Comparison of ENCODE assay signal across 9 cellular contexts in genomic region chr2:182642328-182642727, GRCh38.
DNase-seq lines count a peak whose midpoint lies in the region; ATAC-seq and TF ChIP-seq lines count a peak whose summit lies in the region.
"Had no signal": no experiment of that assay in that cellular context is flagged by ENCODE, and none has a peak within 500 bp of the region (broad histone marks: within the 10 kb centered on the region; RNA-seq: fewer than 3 reads in every experiment).

No MANE protein-coding gene starts in this region.

- no peaks in the 10 kb centered on the region for H3K36me3 ChIP-seq in vagina

- H3K27me3 Mint-ChIP-seq in WTC11 (ENCODE audit: low read depth) = no peaks in the 10 kb centered on the region

- ATAC-seq in WTC11 (peak; percentile 98), sciatic nerve (peak; percentile 65)

- H3K27me3 ChIP-seq in vagina = no peaks in the 10 kb centered on the region

- POLR2A ChIA-PET in WTC11 (lab: Charles Lee) = no interaction called here

- no peak overlapping the region for H3K4me3 ChIP-seq in vagina

- no peaks in the 10 kb centered on the region for H3K36me3 Mint-ChIP-seq in WTC11
- H3K36me3 Mint-ChIP-seq: CD4-positive, CD25-positive, alpha-beta regulatory T cell had no signal

- no peak overlapping the region for H3K4me3 Mint-ChIP-seq in WTC11
- H3K4me3 Mint-ChIP-seq: CD4-positive, CD25-positive, alpha-beta regulatory T cell had no signal

- H3K27ac Mint-ChIP-seq in WTC11 = no peak overlapping the region
- H3K27ac Mint-ChIP-seq: CD4-positive, CD25-positive, alpha-beta regulatory T cell had no signal

- no peak for TF ChIP-seq POLR2A in vagina (IDR thresholded peaks at IDR 0.05)

- intact Hi-C loops in sciatic nerve (cut with DNase I) (no loop called here), vagina (cut with DNase I) (no loop called here)

- H3K4me1 ChIP-seq in vagina = no peaks in the 10 kb centered on the region

- DNase-seq in SIG-M5 treated with dmso at 0.1 percent for 504 hours (lab: John Stamatoyannopoulos, UW; ENCODE audit: unreplicated experiment) (peak; percentile 60), SIG-M5 (lab: John Stamatoyannopoulos, UW) (no peak), H4 (ENCODE audit: low spot score) (peak; percentile 44), HuH-7 (ENCODE audit: low spot score) (peak; percentile 26), WTC11 (ENCODE audit: low spot score) (peak; percentile 49), fibroblast of the conjunctiva (ENCODE audit: low read depth) (peak; percentile 13), sciatic nerve (ENCODE audit: low spot score) (peak; percentile 63), vagina (ENCODE audit: extremely low spot score in 2 of 2) (no peak)

- TF ChIP-seq CTCF in WTC11 (IDR thresholded peaks at IDR 0.05) = no peak
- TF ChIP-seq CTCF in vagina (IDR thresholded peaks at IDR 0.05) = no peak

- H3K4me1 Mint-ChIP-seq in WTC11 = peaks cover 13% of the 10 kb centered on the region
- H3K4me1 Mint-ChIP-seq: CD4-positive, CD25-positive, alpha-beta regulatory T cell had no signal

- no peaks in the 10 kb centered on the region for H3K9me3 ChIP-seq in vagina

- no peak overlapping the region for H3K27ac ChIP-seq in vagina

- CTCF ChIA-PET in WTC11 (lab: Charles Lee) = no interaction called here

- peaks cover 4% of the 10 kb centered on the region; the same call in 1 of the 2 replicates for H3K9me3 Mint-ChIP-seq in WTC11
- H3K9me3 Mint-ChIP-seq: CD4-positive, CD25-positive, alpha-beta regulatory T cell had no signal

TF ChIP-seq in WTC11, 78 proteins besides CTCF, POLR2A, EP300 and RAD21:
- TF ChIP-seq ZNF232 (CRISPR knock-in tag; IDR thresholded peaks at IDR 0.05) = no peak
- TF ChIP-seq SP1 (CRISPR knock-in tag; conservative IDR thresholded peaks at IDR 0.05) = no peak
- no peak for TF ChIP-seq SMAD4 (CRISPR knock-in tag; IDR thresholded peaks at IDR 0.05)
- TF ChIP-seq ATF2 (CRISPR knock-in tag; IDR thresholded peaks at IDR 0.05; ENCODE audit: borderline replicate concordance, low read depth) = no peak
- no peak for TF ChIP-seq IRF2 (CRISPR knock-in tag; IDR thresholded peaks at IDR 0.05; ENCODE audit: borderline replicate concordance, low read depth)
- no peak for TF ChIP-seq E2F5 (CRISPR knock-in tag; IDR thresholded peaks at IDR 0.05)
- no peak for TF ChIP-seq MLX (CRISPR knock-in tag; IDR thresholded peaks at IDR 0.05)
- no peak for TF ChIP-seq ZNF317 (CRISPR knock-in tag; IDR thresholded peaks at IDR 0.05; ENCODE audit: borderline replicate concordance, low read depth)
- TF ChIP-seq ZSCAN18 (CRISPR knock-in tag; IDR thresholded peaks at IDR 0.05) = no peak
- no peak for TF ChIP-seq NFYB (CRISPR knock-in tag; conservative IDR thresholded peaks at IDR 0.05; ENCODE audit: low read depth)
- TF ChIP-seq, protein P1, sequence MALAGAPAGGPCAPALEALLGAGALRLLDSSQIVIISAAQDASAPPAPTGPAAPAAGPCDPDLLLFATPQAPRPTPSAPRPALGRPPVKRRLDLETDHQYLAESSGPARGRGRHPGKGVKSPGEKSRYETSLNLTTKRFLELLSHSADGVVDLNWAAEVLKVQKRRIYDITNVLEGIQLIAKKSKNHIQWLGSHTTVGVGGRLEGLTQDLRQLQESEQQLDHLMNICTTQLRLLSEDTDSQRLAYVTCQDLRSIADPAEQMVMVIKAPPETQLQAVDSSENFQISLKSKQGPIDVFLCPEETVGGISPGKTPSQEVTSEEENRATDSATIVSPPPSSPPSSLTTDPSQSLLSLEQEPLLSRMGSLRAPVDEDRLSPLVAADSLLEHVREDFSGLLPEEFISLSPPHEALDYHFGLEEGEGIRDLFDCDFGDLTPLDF (CRISPR knock-in tag; IDR thresholded peaks at IDR 0.05) = no peak
- TF ChIP-seq ZBTB21 (CRISPR knock-in tag; IDR thresholded peaks at IDR 0.05; ENCODE audit: borderline replicate concordance) = no peak
- TF ChIP-seq, protein P2, sequence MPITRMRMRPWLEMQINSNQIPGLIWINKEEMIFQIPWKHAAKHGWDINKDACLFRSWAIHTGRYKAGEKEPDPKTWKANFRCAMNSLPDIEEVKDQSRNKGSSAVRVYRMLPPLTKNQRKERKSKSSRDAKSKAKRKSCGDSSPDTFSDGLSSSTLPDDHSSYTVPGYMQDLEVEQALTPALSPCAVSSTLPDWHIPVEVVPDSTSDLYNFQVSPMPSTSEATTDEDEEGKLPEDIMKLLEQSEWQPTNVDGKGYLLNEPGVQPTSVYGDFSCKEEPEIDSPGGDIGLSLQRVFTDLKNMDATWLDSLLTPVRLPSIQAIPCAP (CRISPR knock-in tag; IDR thresholded peaks at IDR 0.05) = no peak
- TF ChIP-seq GTF2I (CRISPR knock-in tag; conservative IDR thresholded peaks at IDR 0.05) = no peak
- no peak for TF ChIP-seq ZNF219 (CRISPR knock-in tag; IDR thresholded peaks at IDR 0.05; ENCODE audit: borderline replicate concordance)
- TF ChIP-seq EMX1 (CRISPR knock-in tag; IDR thresholded peaks at IDR 0.05) = no peak

Comparison
In these comparisons a context has a peak if more than half of its experiments do, and no peak if none do; other contexts are left out.
1. DNase-seq: peak in SIG-M5 treated with dmso at 0.1 percent for 504 hours (single experiment), H4 (single experiment), HuH-7 (single experiment), WTC11 (single experiment), fibroblast of the conjunctiva (single experiment) and sciatic nerve (single experiment); none in SIG-M5 (single experiment) and vagina (0 of 2).